Comparison of ENCODE assay signal across 1 cellular context in the genomic region with DNA sequence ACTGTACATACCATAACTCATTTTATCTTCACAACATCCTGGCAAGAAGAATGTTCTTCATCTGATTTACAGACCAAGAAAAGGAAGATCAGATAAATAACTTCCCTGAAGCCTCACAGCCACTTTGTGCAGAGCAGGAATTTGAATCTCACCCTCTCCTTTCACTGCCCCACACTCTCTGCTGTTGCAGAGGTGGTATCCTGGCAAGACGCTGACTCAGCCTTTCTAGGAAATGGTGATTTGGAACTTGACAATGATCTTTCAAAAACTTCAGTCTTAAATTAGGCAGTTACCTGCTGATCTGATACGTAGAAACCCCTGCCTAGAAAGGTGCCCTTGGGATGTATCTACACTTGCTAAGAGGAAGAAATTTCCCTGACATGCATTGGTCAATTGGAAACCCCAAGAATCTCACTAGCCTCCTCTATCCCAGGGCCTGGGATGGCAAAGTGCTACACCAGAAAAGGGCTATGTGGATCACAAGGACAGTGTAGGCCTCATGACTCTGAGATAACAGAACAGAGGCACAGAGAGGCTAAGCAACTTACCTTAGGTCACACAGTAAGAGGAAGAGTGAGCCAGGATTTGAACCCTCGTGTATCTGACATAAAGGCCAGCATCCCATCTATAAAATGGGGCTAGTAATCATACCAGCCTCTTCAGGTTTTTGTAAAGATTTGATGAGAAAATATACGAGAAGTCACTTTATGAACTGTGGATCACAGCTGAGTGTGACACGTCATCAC.
TF ChIP-seq lines count a peak whose summit lies in the region.

No MANE protein-coding gene starts in this region.

TF ChIP-seq in GM23338, 12 proteins besides CTCF, POLR2A, EP300 and RAD21 (continued from another document):
- TF ChIP-seq, protein P1, sequence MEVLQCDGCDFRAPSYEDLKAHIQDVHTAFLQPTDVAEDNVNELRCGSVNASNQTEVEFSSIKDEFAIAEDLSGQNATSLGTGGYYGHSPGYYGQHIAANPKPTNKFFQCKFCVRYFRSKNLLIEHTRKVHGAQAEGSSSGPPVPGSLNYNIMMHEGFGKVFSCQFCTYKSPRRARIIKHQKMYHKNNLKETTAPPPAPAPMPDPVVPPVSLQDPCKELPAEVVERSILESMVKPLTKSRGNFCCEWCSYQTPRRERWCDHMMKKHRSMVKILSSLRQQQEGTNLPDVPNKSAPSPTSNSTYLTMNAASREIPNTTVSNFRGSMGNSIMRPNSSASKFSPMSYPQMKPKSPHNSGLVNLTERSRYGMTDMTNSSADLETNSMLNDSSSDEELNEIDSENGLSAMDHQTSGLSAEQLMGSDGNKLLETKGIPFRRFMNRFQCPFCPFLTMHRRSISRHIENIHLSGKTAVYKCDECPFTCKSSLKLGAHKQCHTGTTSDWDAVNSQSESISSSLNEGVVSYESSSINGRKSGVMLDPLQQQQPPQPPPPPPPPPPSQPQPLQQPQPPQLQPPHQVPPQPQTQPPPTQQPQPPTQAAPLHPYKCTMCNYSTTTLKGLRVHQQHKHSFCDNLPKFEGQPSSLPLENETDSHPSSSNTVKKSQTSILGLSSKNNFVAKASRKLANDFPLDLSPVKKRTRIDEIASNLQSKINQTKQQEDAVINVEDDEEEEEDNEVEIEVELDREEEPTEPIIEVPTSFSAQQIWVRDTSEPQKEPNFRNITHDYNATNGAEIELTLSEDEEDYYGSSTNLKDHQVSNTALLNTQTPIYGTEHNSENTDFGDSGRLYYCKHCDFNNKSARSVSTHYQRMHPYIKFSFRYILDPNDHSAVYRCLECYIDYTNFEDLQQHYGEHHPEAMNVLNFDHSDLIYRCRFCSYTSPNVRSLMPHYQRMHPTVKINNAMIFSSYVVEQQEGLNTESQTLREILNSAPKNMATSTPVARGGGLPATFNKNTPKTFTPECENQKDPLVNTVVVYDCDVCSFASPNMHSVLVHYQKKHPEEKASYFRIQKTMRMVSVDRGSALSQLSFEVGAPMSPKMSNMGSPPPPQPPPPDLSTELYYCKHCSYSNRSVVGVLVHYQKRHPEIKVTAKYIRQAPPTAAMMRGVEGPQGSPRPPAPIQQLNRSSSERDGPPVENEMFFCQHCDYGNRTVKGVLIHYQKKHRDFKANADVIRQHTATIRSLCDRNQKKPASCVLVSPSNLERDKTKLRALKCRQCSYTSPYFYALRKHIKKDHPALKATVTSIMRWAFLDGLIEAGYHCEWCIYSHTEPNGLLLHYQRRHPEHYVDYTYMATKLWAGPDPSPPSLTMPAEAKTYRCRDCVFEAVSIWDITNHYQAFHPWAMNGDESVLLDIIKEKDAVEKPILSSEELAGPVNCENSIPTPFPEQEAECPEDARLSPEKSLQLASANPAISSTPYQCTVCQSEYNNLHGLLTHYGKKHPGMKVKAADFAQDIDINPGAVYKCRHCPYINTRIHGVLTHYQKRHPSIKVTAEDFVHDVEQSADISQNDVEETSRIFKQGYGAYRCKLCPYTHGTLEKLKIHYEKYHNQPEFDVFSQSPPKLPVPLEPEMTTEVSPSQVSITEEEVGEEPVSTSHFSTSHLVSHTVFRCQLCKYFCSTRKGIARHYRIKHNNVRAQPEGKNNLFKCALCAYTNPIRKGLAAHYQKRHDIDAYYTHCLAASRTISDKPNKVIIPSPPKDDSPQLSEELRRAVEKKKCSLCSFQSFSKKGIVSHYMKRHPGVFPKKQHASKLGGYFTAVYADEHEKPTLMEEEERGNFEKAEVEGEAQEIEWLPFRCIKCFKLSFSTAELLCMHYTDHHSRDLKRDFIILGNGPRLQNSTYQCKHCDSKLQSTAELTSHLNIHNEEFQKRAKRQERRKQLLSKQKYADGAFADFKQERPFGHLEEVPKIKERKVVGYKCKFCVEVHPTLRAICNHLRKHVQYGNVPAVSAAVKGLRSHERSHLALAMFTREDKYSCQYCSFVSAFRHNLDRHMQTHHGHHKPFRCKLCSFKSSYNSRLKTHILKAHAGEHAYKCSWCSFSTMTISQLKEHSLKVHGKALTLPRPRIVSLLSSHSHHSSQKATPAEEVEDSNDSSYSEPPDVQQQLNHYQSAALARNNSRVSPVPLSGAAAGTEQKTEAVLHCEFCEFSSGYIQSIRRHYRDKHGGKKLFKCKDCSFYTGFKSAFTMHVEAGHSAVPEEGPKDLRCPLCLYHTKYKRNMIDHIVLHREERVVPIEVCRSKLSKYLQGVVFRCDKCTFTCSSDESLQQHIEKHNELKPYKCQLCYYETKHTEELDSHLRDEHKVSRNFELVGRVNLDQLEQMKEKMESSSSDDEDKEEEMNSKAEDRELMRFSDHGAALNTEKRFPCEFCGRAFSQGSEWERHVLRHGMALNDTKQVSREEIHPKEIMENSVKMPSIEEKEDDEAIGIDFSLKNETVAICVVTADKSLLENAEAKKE (CRISPR knock-in tag; IDR thresholded peaks at IDR 0.05), result no peak
